In the genomic region with DNA sequence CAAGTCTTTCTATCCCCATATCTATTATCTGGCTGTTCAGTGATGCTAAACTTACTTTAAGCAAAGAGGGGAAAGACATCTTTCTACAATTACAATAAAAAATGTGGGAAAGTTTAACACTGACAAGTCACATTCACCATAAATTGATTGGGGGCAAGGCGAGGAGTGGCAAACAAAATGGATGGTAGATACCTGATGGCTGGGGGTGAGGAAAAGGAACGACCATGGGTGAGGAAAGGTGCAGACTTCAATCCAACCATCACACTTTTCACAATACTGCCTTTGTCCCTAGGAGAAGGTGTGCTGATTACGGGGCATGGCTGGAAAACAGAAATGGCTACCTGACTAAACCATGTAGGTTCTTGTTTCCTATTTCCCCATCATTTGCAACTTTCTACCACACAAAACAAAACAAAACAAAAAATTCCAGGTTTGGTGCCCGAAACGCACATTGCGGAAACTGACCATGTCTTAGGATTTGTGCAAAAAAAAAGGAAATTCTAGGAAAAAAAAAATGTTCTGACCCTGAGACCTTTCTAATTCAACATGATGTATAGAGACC, we compare ENCODE assay signal across 21 cellular contexts. TPM values are rescaled to one million over a fixed set of nuclear protein-coding genes. Genes with fewer than 3 reads are reported as not detected.
DNase-seq lines count a peak whose midpoint lies in the region; ATAC-seq, FAIRE-seq and TF ChIP-seq lines count a peak whose summit lies in the region.
"Had no signal": no experiment of that assay in that cellular context is flagged by ENCODE, and none has a peak within 500 bp of the region (broad histone marks: within the 10 kb centered on the region; RNA-seq: fewer than 3 reads in every experiment).

No MANE protein-coding gene starts in this region.

- H3K27me3 ChIP-seq in K562 (ENCODE audit: control insufficient read depth in 2 of 2, insufficient read depth in 2 of 2, low read length in 2 of 2) (no peaks in the 10 kb centered on the region), neural cell (ENCODE audit: insufficient read depth, low read depth, low read length) (peaks cover 19% of the 10 kb centered on the region)

- no peak overlapping the region for H2AFZ ChIP-seq in K562 (ENCODE audit: low read depth, low read length)
- no peak overlapping the region for H2AFZ ChIP-seq in neural cell (ENCODE audit: low read depth, low read length)

- ATAC-seq in K562 = no peak
- ATAC-seq in GM19452 (IDR thresholded peaks at IDR 0.05; ENCODE audit: unreplicated experiment) = no peak
- ATAC-seq: CD8-positive, alpha-beta T cell had no signal

- TF ChIP-seq POLR2A in K562 (conservative IDR thresholded peaks at IDR 0.05) (no peak), erythroblast (IDR thresholded peaks at IDR 0.05; ENCODE audit: low read length) (no peak)

- intact Hi-C loops in K562 (cut with micrococcal nuclease) = loop anchor here (5.0 to 10.0 kb wide), 2 partner anchors 68 to 411 kb away; no protein-coding TSS in a partner anchor

- CTCF ChIA-PET in K562 (lab: Yijun Ruan, JAX; ENCODE audit: low intra/inter-chr PET ratio) = no interaction called here

- H3K27ac ChIP-seq in K562 (ENCODE audit: extremely low read depth, low read depth, low read length) = no peak overlapping the region
- no peak overlapping the region for H3K27ac ChIP-seq in neural cell (ENCODE audit: low read length)
- H3K27ac ChIP-seq: BLaER1, C4-2B had no signal

- H3K9me2 ChIP-seq in neural cell (ENCODE audit: insufficient read depth, low read length) = no peaks in the 10 kb centered on the region

- no peak for TF ChIP-seq CTCF in K562 (IDR thresholded peaks at IDR 0.05 in 2 of 3, conservative IDR thresholded peaks at IDR 0.05 in 1 of 3; ENCODE audit: insufficient read depth in 2 of 3, low read depth in 1 of 3, low read length in 3 of 3)
- no peak for TF ChIP-seq CTCF in neural cell (IDR thresholded peaks at IDR 0.05; ENCODE audit: poor library complexity, severe bottlenecking)

- WGBS in K562 (ENCODE audit: insufficient coverage, low coverage, missing lambda C conversion rate) = 87% methylated on average over 6 of the region's 6 CpGs

- DNase-seq in G401 (ENCODE audit: low spot score) (peak; percentile 64), K562 (ENCODE audit: extremely low read depth in 1 of 4, low spot score in 3 of 4) (no peak), NCI-H187 treated with DMSO at 0.1 percent for 48 hours (lab: John Stamatoyannopoulos, UW) (no peak), erythroblast (lab: John Stamatoyannopoulos, UW) (no peak)
- DNase-seq: Caco-2; CD4-positive, CD25-positive, alpha-beta regulatory T cell; CD8-positive, alpha-beta T cell; DMS153; DND-41; GF-D8; GOT3; HFFc6 had no signal

- no peaks in the 10 kb centered on the region for H3F3A ChIP-seq in neural cell (ENCODE audit: insufficient read depth, low read length, poor library complexity, severe bottlenecking)

- H3K36me3 ChIP-seq in K562 (ENCODE audit: control insufficient read depth, insufficient read depth, low read length) (no peaks in the 10 kb centered on the region; the same call in 2 of the 3 replicates), neural cell (ENCODE audit: insufficient read depth, low read length) (no peaks in the 10 kb centered on the region)
- H3K36me3 ChIP-seq: BLaER1, HAP-1 had no signal

- peaks cover 57% of the 10 kb centered on the region for H3K79me2 ChIP-seq in K562 (ENCODE audit: control insufficient read depth, insufficient read depth, low read length)
- peaks cover 39% of the 10 kb centered on the region for H3K79me2 ChIP-seq in neural cell (replicated peaks; ENCODE audit: insufficient read depth, low read length)

- no TSS peak for BruUV-seq in K562 (replicated peaks; lab: Mats Ljungman, UMichigan)

- TF ChIP-seq RAD21 in K562 (CRISPR knock-in tag; conservative IDR thresholded peaks at IDR 0.05 in 1 of 2, IDR thresholded peaks at IDR 0.05 in 1 of 2) (no peak), neural cell (conservative IDR thresholded peaks at IDR 0.05) (no peak)

- H3K4me2 ChIP-seq in K562 (ENCODE audit: insufficient read depth, low read length) (0 out of 2 replicates have a peak overlapping the region, but pooled peaks have one; percentile 29), neural cell (ENCODE audit: low read length) (peak overlapping the region; percentile 45)
- H3K4me2 ChIP-seq: BLaER1 had no signal

- H4K20me1 ChIP-seq in K562 (replicated peaks; ENCODE audit: control insufficient read depth, insufficient read depth, low read length) = no peaks in the 10 kb centered on the region
- H4K20me1 ChIP-seq in neural cell (ENCODE audit: insufficient read depth) = no peaks in the 10 kb centered on the region
- H4K20me1 ChIP-seq: BLaER1 had no signal

- no peak overlapping the region for H3K4me3 ChIP-seq in K562
- H3K4me3 ChIP-seq in neural cell (ENCODE audit: low read length) = peak overlapping the region; percentile 84
- H3K4me3 ChIP-seq: BLaER1, HAP-1 had no signal

- POLR2A ChIA-PET in K562 (lab: Yijun Ruan, JAX) = no interaction called here

- in situ Hi-C loops in G401 (cut with HindIII; ENCODE audit: low sequenced_read_pairs) = no loop called here
- in situ Hi-C loops in K562 (cut with MboI) = no loop called here

- FAIRE-seq in K562 (lab: Jason Lieb, UNC) = no peak
- FAIRE-seq: GM12891, GM18507, H54 had no signal

- H3K4me1 ChIP-seq in K562 (replicated peaks in 1 of 2; ENCODE audit: control insufficient read depth in 2 of 2, insufficient read depth in 2 of 2, low read length in 2 of 2) = peaks cover 26% of the 10 kb centered on the region in 2 experiments; a peak in 4 of 5 replicates
- H3K4me1 ChIP-seq: Caco-2 had no signal

- H3K9me3 ChIP-seq in K562 (replicated peaks; ENCODE audit: control insufficient read depth, insufficient read depth, low read depth, low read length) = no peaks in the 10 kb centered on the region
- H3K9me3 ChIP-seq in neural cell (ENCODE audit: low read length) = no peaks in the 10 kb centered on the region
- H3K9me3 ChIP-seq: Caco-2, HAP-1 had no signal

- TF ChIP-seq EP300 in K562 (IDR thresholded peaks at IDR 0.05; ENCODE audit: low read length) (no peak), neural cell (conservative IDR thresholded peaks at IDR 0.05; ENCODE audit: poor library complexity, severe bottlenecking) (no peak)

- no peaks in the 10 kb centered on the region for H3K9me1 ChIP-seq in K562 (ENCODE audit: control insufficient read depth, insufficient read depth, low read length)

- H3K9ac ChIP-seq in K562 (ENCODE audit: insufficient read depth in 1 of 2, low read depth in 2 of 2, low read length in 2 of 2) (no peak overlapping the region), neural cell (ENCODE audit: low read length) (no peak overlapping the region)
- H3K9ac ChIP-seq: BLaER1 had no signal

TF ChIP-seq in K562, 482 proteins besides CTCF, POLR2A, EP300 and RAD21 (continues in another document):
- TF ChIP-seq, protein P1, sequence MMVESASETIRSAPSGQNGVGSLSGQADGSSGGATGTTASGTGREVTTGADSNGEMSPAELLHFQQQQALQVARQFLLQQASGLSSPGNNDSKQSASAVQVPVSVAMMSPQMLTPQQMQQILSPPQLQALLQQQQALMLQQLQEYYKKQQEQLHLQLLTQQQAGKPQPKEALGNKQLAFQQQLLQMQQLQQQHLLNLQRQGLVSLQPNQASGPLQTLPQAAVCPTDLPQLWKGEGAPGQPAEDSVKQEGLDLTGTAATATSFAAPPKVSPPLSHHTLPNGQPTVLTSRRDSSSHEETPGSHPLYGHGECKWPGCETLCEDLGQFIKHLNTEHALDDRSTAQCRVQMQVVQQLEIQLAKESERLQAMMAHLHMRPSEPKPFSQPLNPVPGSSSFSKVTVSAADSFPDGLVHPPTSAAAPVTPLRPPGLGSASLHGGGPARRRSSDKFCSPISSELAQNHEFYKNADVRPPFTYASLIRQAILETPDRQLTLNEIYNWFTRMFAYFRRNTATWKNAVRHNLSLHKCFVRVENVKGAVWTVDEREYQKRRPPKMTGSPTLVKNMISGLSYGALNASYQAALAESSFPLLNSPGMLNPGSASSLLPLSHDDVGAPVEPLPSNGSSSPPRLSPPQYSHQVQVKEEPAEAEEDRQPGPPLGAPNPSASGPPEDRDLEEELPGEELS (CRISPR knock-in tag; IDR thresholded peaks at IDR 0.05; ENCODE audit: borderline replicate concordance) = no peak

TF ChIP-seq in neural cell, 6 proteins besides CTCF, POLR2A, EP300 and RAD21 (continues in another document):
- TF ChIP-seq TAF1 (IDR thresholded peaks at IDR 0.05; ENCODE audit: low read depth) (no peak), SMC3 (conservative IDR thresholded peaks at IDR 0.05; ENCODE audit: poor library complexity) (no peak)

RNA-seq across cellular contexts. Expression of a gene that starts 3.8 kb away (rescaled TPM):
- 0.03 TPM in 1 of 2 replicates, not detected in the other for total RNA-seq in G401 (2014; rRNA removed; shearing (Covaris generic))
- total RNA-seq in K562 (2011; cell fraction: chromatin; rRNA removed; ENCODE audit: low replicate concordance) = 72.2 and 98.2 TPM in 2 replicates
- 75.9 and 76.6 TPM in 2 replicates for total RNA-seq in K562 (2011; cell fraction: nucleolus; rRNA removed)
- 90.5 and 107 TPM in 2 replicates for total RNA-seq in K562 (2011; cell fraction: nucleoplasm; rRNA removed)
- total RNA-seq in K562 (2014; rRNA removed) = 18.1 and 22.3 TPM in 2 replicates
- total RNA-seq in K562 (2014; rRNA removed; fragmentation: Illumina TruSeq; extraction: Trizol) = 21.5 and 22.2 TPM in 2 replicates
- total RNA-seq in K562 (2015; rRNA removed; fragmentation: Illumina TruSeq; extraction: Trizol) = 16.5 and 17.4 TPM in 2 replicates
- total RNA-seq in K562 (2021) = 25.1 and 25.9 TPM in 2 replicates
- polyA plus RNA-seq in K562 (2011; rRNA removed) = 34.2 and 43.2 TPM in 2 replicates
- polyA plus RNA-seq in K562 (2011; cell fraction: cytosol; rRNA removed) = 34.8 and 41.8 TPM in 2 replicates
- polyA plus RNA-seq in K562 (2011; cell fraction: nucleus; rRNA removed) = 36.2 TPM in 2 replicates
- 19.0 and 23.5 TPM in 2 replicates for polyA plus RNA-seq in K562 (2012)
- 24.4 and 24.5 TPM in 2 replicates for polyA plus RNA-seq in K562 (2014; fragmentation: Illumina TruSeq; extraction: Trizol)
- polyA plus RNA-seq in K562 (2014; fragmentation: Nextera tagmentation; extraction: Ambion mirVana) = 10 to 100 TPM; 12.9 to 15.3 TPM
- 17.1 and 23.6 TPM in 2 replicates for polyA plus RNA-seq in K562 (2014; rRNA removed)
- 162 and 229 TPM in 2 replicates for polyA minus RNA-seq in K562 (2011; rRNA and poly(A)+ RNA removed)
- polyA minus RNA-seq in K562 (2011; cell fraction: cytosol; rRNA and poly(A)+ RNA removed) = 65.4 and 75.6 TPM in 2 replicates
- polyA minus RNA-seq in K562 (2011; cell fraction: nucleus; rRNA and poly(A)+ RNA removed) = 45.0 and 71.8 TPM in 2 replicates
- 169 and 178 TPM in 2 replicates for polyA plus RNA-seq in neural cell
- polyA minus RNA-seq in neural cell = 379 and 463 TPM in 2 replicates
- total RNA-seq: A673; CD4-positive, CD25-positive, alpha-beta regulatory T cell; CD8-positive, alpha-beta T cell had no signal
- polyA plus RNA-seq: CD4-positive, CD25-positive, alpha-beta regulatory T cell had no signal

Comparison
In these comparisons a context has a peak if more than half of its experiments do, and no peak if none do; other contexts are left out.
1. RNA of a gene that starts 3.8 kb away (total RNA-seq): 16.5 to 107 TPM in K562; 0.03 TPM in G401; every median in the first group is over 10 times any median in the second.